Comparison of ENCODE assay signal across 8 cellular contexts in the genomic region with DNA sequence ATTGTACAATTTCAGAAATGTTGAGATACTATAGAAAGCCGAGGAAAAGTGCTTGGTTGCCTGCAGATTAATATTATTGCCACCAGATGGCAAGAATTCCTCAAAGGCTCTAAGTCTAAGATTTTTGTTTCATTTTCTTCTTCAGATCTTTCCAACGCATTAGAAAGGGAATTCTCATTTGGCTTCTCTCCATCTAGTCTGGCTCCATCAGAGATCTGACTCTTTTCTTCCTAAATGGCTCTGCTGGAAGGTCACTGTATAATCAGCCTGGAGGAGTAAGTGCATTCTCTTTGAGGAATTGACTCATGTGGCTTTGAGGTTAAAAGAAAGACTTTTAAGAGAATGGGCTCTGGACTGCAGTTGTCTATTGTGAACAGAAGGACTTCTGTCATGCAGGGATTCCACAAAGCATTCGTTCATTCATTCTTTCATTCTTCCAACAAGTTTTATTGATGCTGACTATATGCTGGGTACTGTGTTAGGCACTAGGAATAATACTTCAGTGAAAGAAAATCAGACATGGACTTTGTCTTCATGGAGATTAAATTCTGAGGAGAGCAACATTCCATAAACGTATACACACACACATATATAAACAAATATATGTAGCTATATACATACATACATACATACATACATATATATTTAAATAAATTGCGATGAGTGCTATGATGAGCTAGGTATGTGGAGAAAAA. TPM values are rescaled to one million over a fixed set of nuclear protein-coding genes. Genes with fewer than 3 reads are reported as not detected.
A peak's percentile ranks its signal among the peaks of the same experiment; 100 is the strongest.
DNase-seq lines count a peak whose midpoint lies in the region; ATAC-seq, FAIRE-seq and TF ChIP-seq lines count a peak whose summit lies in the region.

No MANE protein-coding gene starts in this region.

- FAIRE-seq in endometrium (lab: Jason Lieb, UNC): peak; percentile 89

- H3K27ac Mint-ChIP-seq in naive B cell: no peak overlapping the region

- H3K9me3 Mint-ChIP-seq in naive B cell: peaks cover 0 to 12% (median 0%) of the 10 kb centered on the region in 7 donors

- H3K4me3 Mint-ChIP-seq in naive B cell: peak overlapping the region in 6 of 8 donors; percentile 38 to 80 (median 64)

- no peaks in the 10 kb centered on the region for H4K20me1 ChIP-seq in BLaER1 treated with 17β-estradiol and CSF1 and Interleukin-3, amounts not matched to agents 10 nM and 100 nM

- no peak overlapping the region for H3K27ac ChIP-seq in BLaER1 treated with 17β-estradiol and CSF1 and Interleukin-3, amounts not matched to agents 10 nM and 100 nM
- peak overlapping the region in 1 of 4 donors; percentile 2 for H3K27ac ChIP-seq in Peyer's patch
- no peak overlapping the region for H3K27ac ChIP-seq in effector memory CD4-positive, alpha-beta T cell (ENCODE audit: insufficient read depth, low read length, poor library complexity, severe bottlenecking)

- no peak for TF ChIP-seq POLR2A in Peyer's patch (IDR thresholded peaks at IDR 0.05)

- H3K27me3 Mint-ChIP-seq in naive B cell: peaks cover 23 to 53% (median 44%) of the 10 kb centered on the region in 3 donors

- no peak overlapping the region; a peak in 3 of 20 replicates for H3K4me3 ChIP-seq in BLaER1 treated with 17β-estradiol and CSF1 and Interleukin-3, amounts not matched to agents 10 nM and 100 nM
- peak overlapping the region in 2 of 4 donors; percentile 10 to 26 for H3K4me3 ChIP-seq in Peyer's patch
- no peak overlapping the region for H3K4me3 ChIP-seq in effector memory CD4-positive, alpha-beta T cell (ENCODE audit: insufficient read depth, low read depth, low read length, poor library complexity, severe bottlenecking)

- peak overlapping the region in 4 of 11 experiments; percentile 1 to 37 (median 25); a peak in 7 of 22 replicates for H3K9ac ChIP-seq in BLaER1 treated with 17β-estradiol and CSF1 and Interleukin-3, amounts not matched to agents 10 nM and 100 nM

- TF ChIP-seq CTCF in GM20000 (IDR thresholded peaks at IDR 0.05; ENCODE audit: extremely low read depth, missing control alignments) (peak; percentile 32), Peyer's patch (IDR thresholded peaks at IDR 0.05) (peak; percentile 18 to 84 (median 70))

- peaks cover 0 to 18% (median 9%) of the 10 kb centered on the region in 10 experiments; a peak in 11 of 20 replicates for H3K4me1 ChIP-seq in BLaER1 treated with 17β-estradiol and CSF1 and Interleukin-3, amounts not matched to agents 10 nM and 100 nM
- H3K4me1 ChIP-seq in Peyer's patch: no peaks in the 10 kb centered on the region
- H3K4me1 ChIP-seq in effector memory CD4-positive, alpha-beta T cell (ENCODE audit: control insufficient read depth, insufficient read depth, low read length, poor library complexity, severe bottlenecking): no peaks in the 10 kb centered on the region

- H3K27me3 ChIP-seq in BLaER1 treated with 17β-estradiol and CSF1 and Interleukin-3, amounts not matched to agents 10 nM and 100 nM: no peaks in the 10 kb centered on the region
- H3K27me3 ChIP-seq in Peyer's patch: no peaks in the 10 kb centered on the region
- H3K27me3 ChIP-seq in effector memory CD4-positive, alpha-beta T cell (replicated peaks; ENCODE audit: control insufficient read depth, insufficient read depth, low read length, poor library complexity, severe bottlenecking): peaks cover 7% of the 10 kb centered on the region

- peak overlapping the region; percentile 28 to 76 (median 47); a peak in 19 of 22 replicates for H3K4me2 ChIP-seq in BLaER1 treated with 17β-estradiol and CSF1 and Interleukin-3, amounts not matched to agents 10 nM and 100 nM

- H3K36me3 ChIP-seq in BLaER1 treated with 17β-estradiol and CSF1 and Interleukin-3, amounts not matched to agents 10 nM and 100 nM: no peaks in the 10 kb centered on the region
- no peaks in the 10 kb centered on the region for H3K36me3 ChIP-seq in Peyer's patch
- no peaks in the 10 kb centered on the region for H3K36me3 ChIP-seq in effector memory CD4-positive, alpha-beta T cell (ENCODE audit: control insufficient read depth, insufficient read depth, low read length)

- peaks cover 0 to 13% (median 8%) of the 10 kb centered on the region in 11 experiments; a peak in 14 of 22 replicates for H3K9me3 ChIP-seq in BLaER1 treated with 17β-estradiol and CSF1 and Interleukin-3, amounts not matched to agents 10 nM and 100 nM (replicated peaks in 1 of 11)
- no peaks in the 10 kb centered on the region for H3K9me3 ChIP-seq in Peyer's patch
- no peaks in the 10 kb centered on the region for H3K9me3 ChIP-seq in effector memory CD4-positive, alpha-beta T cell (ENCODE audit: control insufficient read depth, low read length)

- peaks cover 0 to 6% (median 4%) of the 10 kb centered on the region in 3 donors for H3K4me1 Mint-ChIP-seq in naive B cell

- no peaks in the 10 kb centered on the region for H3K36me3 Mint-ChIP-seq in naive B cell

- peak; percentile 25 to 58 for ATAC-seq in naive B cell (ENCODE audit: low read depth in 2 of 2)
- ATAC-seq in activated CD4-positive, CD25-positive, alpha-beta regulatory T cell treated with anti-CD3 and anti-CD28 coated beads, Interleukin-2, amount 50 U/mL, for 24 hours: no peak

- DNase-seq in GM20000 (ENCODE audit: low spot score): peak; percentile 73
- DNase-seq in Peyer's patch: no peak
- DNase-seq in naive B cell: peak; percentile 32
- DNase-seq in effector memory CD4-positive, alpha-beta T cell: no peak
- no peak for DNase-seq in NCI-H2081 treated with DMSO at 0.1 percent for 48 hours (lab: John Stamatoyannopoulos, UW)

RNA-seq across cellular contexts. Expression of a gene that starts 55.3 kb away (rescaled TPM):
- total RNA-seq in Peyer's patch: 10 to 100 TPM in 3 of 4 donors, under 1 TPM in 1; 0.83 to 75.1 (median 64.6) TPM
- not detected for polyA plus RNA-seq in naive B cell (ENCODE audit: low read depth in 6 of 6)

Comparison
In these comparisons a context has a peak if more than half of its experiments do, and no peak if none do; other contexts are left out.
1. DNase-seq: peak in GM20000 (single experiment) and naive B cell (single experiment); none in Peyer's patch (0 of 3), effector memory CD4-positive, alpha-beta T cell (0 of 3) and NCI-H2081 treated with DMSO at 0.1 percent for 48 hours (single experiment).
2. ATAC-seq: peak in naive B cell (2 of 2); none in activated CD4-positive, CD25-positive, alpha-beta regulatory T cell treated with anti-CD3 and anti-CD28 coated beads, Interleukin-2, amount 50 U/mL, for 24 hours (0 of 2).